Comparison of ENCODE assay signal across 19 cellular contexts in the genomic region with DNA sequence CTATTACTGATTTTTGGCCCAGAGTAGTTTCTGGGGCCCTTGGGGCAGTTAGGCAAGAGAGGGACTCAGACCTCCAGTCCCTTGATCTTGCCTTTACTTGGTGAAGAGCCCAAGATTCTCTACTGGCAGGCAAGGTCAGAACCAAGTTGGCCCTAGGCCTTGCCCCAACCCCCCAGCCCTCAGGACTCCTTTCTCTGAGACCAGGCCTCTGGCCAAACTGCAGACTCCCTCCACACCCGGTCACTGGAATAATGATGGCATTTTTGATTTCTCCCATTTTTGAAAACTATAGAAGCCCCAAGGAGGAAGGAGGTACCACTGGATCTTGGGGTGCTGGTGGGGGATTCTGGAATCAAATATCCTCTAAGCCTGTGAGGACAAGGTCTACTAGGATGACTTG. TPM values are rescaled to one million over a fixed set of nuclear protein-coding genes. Genes with fewer than 3 reads are reported as not detected.
"Had no signal": no experiment of that assay in that cellular context is flagged by ENCODE, and none has a peak within 500 bp of the region (broad histone marks: within the 10 kb centered on the region; RNA-seq: fewer than 3 reads in every experiment).

No MANE protein-coding gene starts in this region.

- H3K9me3 ChIP-seq: esophagus muscularis mucosa, pancreas, stomach, testis had no signal

- H3K27me3 ChIP-seq: testis had no signal

- DNase-seq: activated CD4-positive, alpha-beta T cell treated with anti-CD3 and anti-CD28 coated beads for 1 hour; activated CD4-positive, alpha-beta T cell treated with anti-CD3 and anti-CD28 coated beads, Interleukin-2, amount 50 U/mL, for 4 hours; activated CD8-positive, alpha-beta memory T cell treated with anti-CD3 and anti-CD28 coated beads, Interleukin-2, amount 10 ng/mL, durations not matched to agents 7 days and 5 days; activated effector memory CD4-positive, alpha-beta T cell treated with Interleukin-2 at 50 U/mL for 16 hours; activated naive CD4-positive, alpha-beta T cell treated with anti-CD3 and anti-CD28 coated beads, Interleukin-2, amount 50 U/mL, for 16 hours; activated T-cell treated with anti-CD3 and anti-CD28 coated beads, Interleukin-2, amount 50 U/mL, for 1 hour; hypothalamus; midbrain; naive B cell; pancreas; stimulated activated CD4-positive, alpha-beta T cell treated with anti-CD3 and anti-CD28 coated beads, Interleukin-12 subunit alpha, Interleukin-12 subunit beta, amount 100 ng/mL, for 4 hours; stimulated activated CD4-positive, alpha-beta T cell treated with anti-CD3 and anti-CD28 coated beads, Interleukin-2, amount 100 ng/mL, for 24 hours; stomach; T-cell; T1000; testis had no signal

- H3K27ac Mint-ChIP-seq: activated CD8-positive, alpha-beta memory T cell treated with anti-CD3 and anti-CD28 coated beads, Interleukin-2, amount 10 ng/mL, durations not matched to agents 7 days and 5 days; T-cell had no signal

- H3K36me3 Mint-ChIP-seq: T-cell had no signal

- H3K4me3 Mint-ChIP-seq: activated CD8-positive, alpha-beta memory T cell treated with anti-CD3 and anti-CD28 coated beads, Interleukin-2, amount 10 ng/mL, durations not matched to agents 7 days and 5 days had no signal

- H3K36me3 ChIP-seq: esophagus muscularis mucosa, pancreas, stomach had no signal

- H3K4me3 ChIP-seq: esophagus muscularis mucosa, pancreas, stomach, testis had no signal

- H3K27ac ChIP-seq: esophagus muscularis mucosa, pancreas, stomach, testis had no signal

- H3K4me1 ChIP-seq: pancreas had no signal

- ATAC-seq: activated CD8-positive, alpha-beta memory T cell treated with anti-CD3 and anti-CD28 coated beads, Interleukin-2, amount 10 ng/mL, durations not matched to agents 7 days and 5 days; pancreas; T-cell had no signal

- H3K9me3 Mint-ChIP-seq: T-cell had no signal

RNA-seq across cellular contexts. Expression of a gene that starts 18.0 kb away (rescaled TPM):
- total RNA-seq: esophagus muscularis mucosa, fibroblast of villous mesenchyme had no signal
- polyA plus RNA-seq: pancreas, stomach had no signal

RNA-seq across cellular contexts. Expression of a gene that starts 29.1 kb away (rescaled TPM):
- total RNA-seq: astrocyte, esophagus muscularis mucosa, fibroblast of villous mesenchyme, T-cell had no signal

RNA-seq across cellular contexts. Expression of a gene that starts 33.3 kb away (rescaled TPM):
- total RNA-seq: astrocyte had no signal

RNA-seq across cellular contexts. Expression of a gene that starts 39.4 kb away (rescaled TPM):
- total RNA-seq: astrocyte had no signal

RNA-seq across cellular contexts. Expression of a gene that starts 50.6 kb away (rescaled TPM):
- total RNA-seq: astrocyte, T-cell had no signal
